Comparison of ENCODE assay signal across 8 cellular contexts in the genomic region with DNA sequence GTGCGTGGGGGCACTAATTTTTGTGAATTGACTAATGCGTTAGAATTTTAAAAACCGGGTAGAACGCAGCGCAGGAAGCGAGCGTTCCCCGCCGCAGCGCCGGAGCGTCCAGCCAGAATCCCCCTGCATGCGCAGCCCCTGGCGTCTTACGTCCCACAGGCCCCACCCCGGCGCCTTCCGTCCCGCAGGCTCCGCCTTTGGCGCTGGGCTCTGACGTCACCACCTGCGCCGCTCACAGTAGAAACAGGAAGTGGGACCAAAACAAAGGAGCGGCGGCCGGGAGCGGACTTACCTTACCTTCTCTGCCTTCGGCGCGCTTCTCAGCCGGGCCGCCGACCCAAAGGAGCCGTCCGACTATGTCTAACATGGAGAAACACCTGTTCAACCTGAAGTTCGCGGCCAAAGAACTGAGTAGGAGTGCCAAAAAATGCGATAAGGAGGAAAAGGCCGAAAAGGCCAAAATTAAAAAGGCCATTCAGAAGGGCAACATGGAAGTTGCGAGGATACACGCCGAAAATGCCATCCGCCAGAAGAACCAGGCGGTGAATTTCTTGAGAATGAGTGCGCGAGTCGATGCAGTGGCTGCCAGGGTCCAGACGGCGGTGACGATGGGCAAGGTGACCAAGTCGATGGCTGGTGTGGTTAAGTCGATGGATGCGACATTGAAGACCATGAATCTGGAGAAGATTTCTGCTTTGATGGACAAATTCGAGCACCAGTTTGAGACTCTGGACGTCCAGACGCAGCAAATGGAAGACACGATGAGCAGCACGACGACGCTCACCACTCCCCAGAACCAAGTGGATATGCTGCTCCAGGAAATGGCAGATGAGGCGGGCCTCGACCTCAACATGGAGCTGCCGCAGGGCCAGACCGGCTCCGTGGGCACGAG. TPM values are rescaled to one million over a fixed set of nuclear protein-coding genes. Genes with fewer than 3 reads are reported as not detected.
DNase-seq lines count a peak whose midpoint lies in the region; ATAC-seq and TF ChIP-seq lines count a peak whose summit lies in the region.

A gene with protein sequence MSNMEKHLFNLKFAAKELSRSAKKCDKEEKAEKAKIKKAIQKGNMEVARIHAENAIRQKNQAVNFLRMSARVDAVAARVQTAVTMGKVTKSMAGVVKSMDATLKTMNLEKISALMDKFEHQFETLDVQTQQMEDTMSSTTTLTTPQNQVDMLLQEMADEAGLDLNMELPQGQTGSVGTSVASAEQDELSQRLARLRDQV (plus strand): TSS at position 258 of the 892 bp plus-strand sequence. CDS start 99 bp downstream, at position 357.

- H3K9me3 ChIP-seq in NT2/D1 (ENCODE audit: insufficient read depth, low read length) (no peaks in the 10 kb centered on the region), endodermal cell (ENCODE audit: control insufficient read depth, low read length) (no peaks in the 10 kb centered on the region)

- no peak for TF ChIP-seq CTCF in endodermal cell (conservative IDR thresholded peaks at IDR 0.05)

- WGBS in endodermal cell (ENCODE audit: insufficient coverage in 1 of 2, insufficient read length in 1 of 2), 2 experiments = 0% methylated on average over 54 to 67 of the region's 67 CpGs

- H3K4me1 ChIP-seq in NT2/D1 (ENCODE audit: insufficient read depth, insufficient read length) (peaks cover 3% of the 10 kb centered on the region), endodermal cell (ENCODE audit: control insufficient read depth, insufficient read depth, low read length) (peaks cover 6% of the 10 kb centered on the region)

- H3K9ac ChIP-seq in NT2/D1 (ENCODE audit: insufficient read length, low read depth) = peak within 1 kb of the TSS; percentile 90
- H3K9ac ChIP-seq in endodermal cell (ENCODE audit: extremely low read depth, low read length, poor library complexity, severe bottlenecking) = peak within 1 kb of the TSS; percentile 96

- H3K27ac Mint-ChIP-seq in endodermal cell = peak within 1 kb of the TSS; percentile 100

- H3K36me3 Mint-ChIP-seq in endodermal cell (ENCODE audit: low read depth) = peaks cover 2% of the 10 kb centered on the region

- H3K36me3 ChIP-seq in NT2/D1 (ENCODE audit: insufficient read depth, insufficient read length, low read length) (peaks cover 5% of the 10 kb centered on the region), endodermal cell (ENCODE audit: control insufficient read depth, insufficient read depth, low read length) (no peaks in the 10 kb centered on the region)

- peaks cover 25% of the 10 kb centered on the region for H3K4me1 Mint-ChIP-seq in endodermal cell

- ATAC-seq in GM21367 (IDR thresholded peaks at IDR 0.05; ENCODE audit: unreplicated experiment) = peak; percentile 87

- DNase-seq in COLO829 (ENCODE audit: low spot score) (peak; percentile 75), HUDEP-2 (lab: John Stamatoyannopoulos, UW; ENCODE audit: unreplicated experiment in 76 of 76) (peak in 75 of 76 experiments; percentile 24 to 99 (median 78)), NT2/D1 (ENCODE audit: low read depth, low spot score) (peak; percentile 91), endodermal cell (peak; percentile 98), mesenteric fat pad (ENCODE audit: low spot score) (peak; percentile 99)
- DNase-seq in activated CD8-positive, alpha-beta memory T cell treated with anti-CD3 and anti-CD28 coated beads, Interleukin-2, amount 50 U/mL, for 1 hour (ENCODE audit: extremely low read depth) = peak; percentile 95
- peak; percentile 97 for DNase-seq in stimulated activated CD8-positive, alpha-beta memory T cell treated with anti-CD3 and anti-CD28 coated beads, Interleukin-15, amount 100 ng/mL, for 24 hours (ENCODE audit: low read depth)

- peak within 1 kb of the TSS; percentile 90 for H3K4me3 ChIP-seq in NT2/D1 (ENCODE audit: insufficient read length, low read depth)
- peak within 1 kb of the TSS; percentile 95 for H3K4me3 ChIP-seq in endodermal cell (ENCODE audit: low read length)

- no peaks in the 10 kb centered on the region for H3K9me3 Mint-ChIP-seq in endodermal cell

- H3K27me3 Mint-ChIP-seq in endodermal cell (ENCODE audit: insufficient read depth) = no peaks in the 10 kb centered on the region

- peak within 1 kb of the TSS; percentile 97 for H3K4me3 Mint-ChIP-seq in endodermal cell

- peak within 1 kb of the TSS; percentile 93 for H3K27ac ChIP-seq in endodermal cell (ENCODE audit: low read depth, low read length)

- H3K27me3 ChIP-seq in NT2/D1 (ENCODE audit: insufficient read depth, insufficient read length) (no peaks in the 10 kb centered on the region), endodermal cell (ENCODE audit: control insufficient read depth, insufficient read depth, low read length, poor library complexity, severe bottlenecking) (no peaks in the 10 kb centered on the region)

RNA-seq across cellular contexts. Expression of the gene that starts here (rescaled TPM):
- total RNA-seq in endodermal cell = 10 to 100 TPM; 35.3 to 35.8 TPM
- polyA plus RNA-seq in endodermal cell (2013, experiment 1 of 2) = 37.6 TPM
- polyA plus RNA-seq in endodermal cell (2013, experiment 2 of 2) = 35.4 TPM
- 43.9 TPM for total RNA-seq in mesenteric fat pad

Comparison
In these comparisons a context has a peak if more than half of its experiments do, and no peak if none do; other contexts are left out.
1. Peak in every context shown above with its lines: DNase-seq, ATAC-seq, H3K4me3 ChIP-seq and H3K27ac ChIP-seq.